ENCODE assay signal across 1 cellular context in the genomic region with DNA sequence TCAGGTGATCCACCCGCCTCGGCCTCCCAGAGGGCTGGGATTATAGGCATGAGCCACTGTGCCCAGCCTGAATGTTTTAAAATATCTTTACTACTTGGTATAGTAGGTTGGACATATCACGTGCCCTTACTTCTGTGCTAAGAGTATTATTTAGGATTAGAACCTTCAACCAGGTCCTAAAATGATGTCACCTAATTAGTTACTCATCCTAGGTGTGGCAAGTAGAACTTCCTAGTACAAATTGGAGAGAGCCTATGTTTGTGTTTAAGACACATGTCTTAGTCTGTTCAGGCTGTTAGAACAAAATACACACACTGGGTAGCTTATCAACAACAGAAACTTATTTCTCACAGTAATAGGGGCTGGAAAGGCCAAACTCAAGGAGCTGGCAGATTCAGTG.
TF ChIP-seq lines count a peak whose summit lies in the region.

No MANE protein-coding gene starts in this region.

TF ChIP-seq in A549, 52 proteins besides CTCF, POLR2A, EP300 and RAD21 (continued from another document):
- TF ChIP-seq REST (IDR thresholded peaks at IDR 0.05) (no peak), RNF2 (IDR thresholded peaks at IDR 0.05; ENCODE audit: borderline replicate concordance, low read depth) (no peak), HOXB5 (CRISPR knock-in tag; IDR thresholded peaks at IDR 0.05) (no peak), ZFP36 (IDR thresholded peaks at IDR 0.05; ENCODE audit: borderline replicate concordance, partially characterized antibody) (no peak), USF2 (IDR thresholded peaks at IDR 0.05) (no peak), EHMT2 (IDR thresholded peaks at IDR 0.05; ENCODE audit: low read depth) (no peak), JUN (IDR thresholded peaks at IDR 0.05) (no peak), MAZ (IDR thresholded peaks at IDR 0.05; ENCODE audit: borderline replicate concordance, low read depth, low read length) (no peak), BHLHE40 (IDR thresholded peaks at IDR 0.05; ENCODE audit: low read depth, low read length) (no peak)
